ENCODE assay signal across 29 cellular contexts in the genomic region with DNA sequence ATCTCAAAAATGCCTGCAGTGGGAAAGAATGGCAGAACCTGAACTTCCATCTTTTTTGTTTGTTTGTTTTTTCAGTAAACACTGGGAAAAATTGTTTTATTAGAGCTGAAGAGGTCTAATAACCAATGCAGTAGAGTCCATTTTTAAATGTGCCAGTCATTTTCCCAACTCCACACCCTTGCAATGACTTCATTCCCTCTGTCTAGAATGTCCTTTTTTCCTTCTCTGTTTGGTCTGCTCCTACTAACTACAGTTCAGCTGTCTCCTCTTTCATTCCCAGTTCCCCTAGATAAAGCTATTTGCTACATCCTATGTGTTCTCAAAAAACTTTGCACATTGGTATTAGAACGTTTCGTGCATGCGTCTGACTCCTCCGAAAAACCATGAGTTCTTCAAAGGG.
"Had no signal": no experiment of that assay in that cellular context is flagged by ENCODE, and none has a peak within 500 bp of the region (broad histone marks: within the 10 kb centered on the region; RNA-seq: fewer than 3 reads in every experiment).

No MANE protein-coding gene starts in this region.

- H3K36me3 Mint-ChIP-seq: mesothelial cell of epicardium; natural killer cell; neural progenitor cell; stimulated activated naive B cell treated with anti-CD40 and anti-IgM and Interleukin-4, amounts not matched to agents 10 μg/mL and 1 μg/mL and 100 μg/mL, for 72 hours had no signal

- H3K9me3 ChIP-seq: left lung, neutrophil, right atrium auricular region, stomach, testis, tibial artery, upper lobe of right lung had no signal

- H3K27me3 ChIP-seq: left lung, neural progenitor cell, right atrium auricular region, stomach, testis, tibial artery, upper lobe of right lung had no signal

- H3K36me3 ChIP-seq: left lung, neural progenitor cell, neutrophil, right atrium auricular region, stomach, tibial artery, upper lobe of right lung had no signal

- ATAC-seq: left cardiac atrium; natural killer cell; sciatic nerve; stimulated activated naive B cell treated with anti-CD40 and anti-IgM and Interleukin-4, amounts not matched to agents 10 μg/mL and 1 μg/mL and 100 μg/mL, for 72 hours; stimulated activated naive CD8-positive, alpha-beta T cell treated with anti-CD3 and anti-CD28 coated beads, Interleukin-15, Interleukin-2, amounts not matched to agents 100 U/mL and 50 U/mL, for 24 hours; upper lobe of right lung had no signal

- H3K79me2 ChIP-seq: parathyroid adenoma had no signal

- DNase-seq: kidney glomerular epithelial cell; left cardiac atrium; left lung; mesendoderm; naive B cell; natural killer cell; nephron progenitor cell; occipital lobe; stimulated activated CD4-positive, alpha-beta T cell treated with anti-CD3 and anti-CD28 coated beads, Interleukin-12 subunit alpha, Interleukin-12 subunit beta, amount 100 ng/mL, for 4 hours; stimulated activated CD4-positive, alpha-beta T cell treated with anti-CD3 and anti-CD28 coated beads, Interleukin-15, amount 100 ng/mL, for 24 hours; stimulated activated CD4-positive, alpha-beta T cell treated with anti-CD3 and anti-CD28 coated beads, Interleukin-2, amount 100 ng/mL, for 24 hours; stimulated activated CD4-positive, alpha-beta T cell treated with anti-CD3 and anti-CD28 coated beads, Interleukin-4, amount 100 ng/mL, for 1 hour; stimulated activated naive B cell treated with anti-CD40 and anti-IgM and Interleukin-4, amounts not matched to agents 10 μg/mL and 1 μg/mL and 100 μg/mL, for 72 hours; stimulated activated naive CD8-positive, alpha-beta T cell treated with anti-CD3 and anti-CD28 coated beads, Interleukin-15, Interleukin-2, amounts not matched to agents 100 U/mL and 50 U/mL, for 24 hours; stomach; testis; tibial artery; upper lobe of right lung had no signal

- H3K4me1 Mint-ChIP-seq: mesothelial cell of epicardium; naive B cell; natural killer cell; neural progenitor cell; stimulated activated naive B cell treated with anti-CD40 and anti-IgM and Interleukin-4, amounts not matched to agents 10 μg/mL and 1 μg/mL and 100 μg/mL, for 72 hours had no signal

- H3K9me3 Mint-ChIP-seq: natural killer cell; neural progenitor cell; stimulated activated naive B cell treated with anti-CD40 and anti-IgM and Interleukin-4, amounts not matched to agents 10 μg/mL and 1 μg/mL and 100 μg/mL, for 72 hours had no signal

- H2AFZ ChIP-seq: neural progenitor cell, parathyroid adenoma had no signal

- H3K4me3 Mint-ChIP-seq: mesothelial cell of epicardium; naive B cell; natural killer cell; nephron progenitor cell; neural progenitor cell; stimulated activated naive B cell treated with anti-CD40 and anti-IgM and Interleukin-4, amounts not matched to agents 10 μg/mL and 1 μg/mL and 100 μg/mL, for 72 hours had no signal

- H3K4me2 ChIP-seq: neural progenitor cell had no signal

- H3K27ac Mint-ChIP-seq: mesothelial cell of epicardium; naive B cell; natural killer cell; nephron progenitor cell; neural progenitor cell; progenitor cell of endocrine pancreas; stimulated activated naive B cell treated with anti-CD40 and anti-IgM and Interleukin-4, amounts not matched to agents 10 μg/mL and 1 μg/mL and 100 μg/mL, for 72 hours had no signal

- H3K4me3 ChIP-seq: left lung, lung, neural progenitor cell, right atrium auricular region, skin epidermis, stomach, testis, tibial artery, upper lobe of right lung had no signal

- H3K4me1 ChIP-seq: left lung, neural progenitor cell, parathyroid adenoma, right atrium auricular region, stomach, testis, tibial artery, upper lobe of right lung had no signal

- FAIRE-seq: keratinocyte, urothelium cell line had no signal

- H3K27ac ChIP-seq: left lung, neural progenitor cell, neutrophil, parathyroid adenoma, right atrium auricular region, skin epidermis, stomach, testis, tibial artery, upper lobe of right lung had no signal

- H3K9ac ChIP-seq: neural progenitor cell, parathyroid adenoma had no signal
